Comparison of ENCODE assay signal across 8 cellular contexts in the genomic region with DNA sequence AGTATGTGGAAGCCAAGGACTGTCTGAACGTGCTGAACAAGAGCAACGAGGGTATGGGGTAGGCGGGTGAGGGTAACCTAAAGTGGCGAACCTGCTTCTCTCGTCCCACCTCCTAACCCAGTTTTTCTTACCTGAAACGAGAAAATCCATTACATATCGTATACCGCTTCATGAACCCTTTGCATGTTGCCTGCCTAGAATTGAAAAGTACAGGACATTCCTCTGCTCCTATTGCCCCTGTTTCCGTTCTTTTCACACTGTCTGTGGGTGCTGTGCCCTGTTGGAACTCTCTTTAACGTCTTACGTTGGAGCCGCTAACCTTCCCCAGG. TPM values are rescaled to one million over a fixed set of nuclear protein-coding genes. Genes with fewer than 3 reads are reported as not detected.
DNase-seq lines count a peak whose midpoint lies in the region; ATAC-seq and TF ChIP-seq lines count a peak whose summit lies in the region.

No MANE protein-coding gene starts in this region.

- H3K36me3 ChIP-seq in brain microvascular endothelial cell (replicated peaks) (peaks cover 3% of the 10 kb centered on the region), lung (ENCODE audit: control insufficient read depth in 2 of 2, insufficient read depth in 2 of 2, low read length in 2 of 2) (peaks cover 2 to 3% of the 10 kb centered on the region in 2 donors), upper lobe of left lung (peaks cover 0 to 14% (median 7%) of the 10 kb centered on the region in 4 donors)

- H3K4me3 ChIP-seq in brain microvascular endothelial cell (ENCODE audit: low read depth, low read length) (peak overlapping the region; percentile 95), lung (peak overlapping the region; percentile 65), upper lobe of left lung (peak overlapping the region; percentile 48 to 84 (median 72))

- peaks cover 21% of the 10 kb centered on the region for H3K36me3 Mint-ChIP-seq in activated T-cell treated with anti-CD3 and anti-CD28 coated beads, Interleukin-2, amount 50 U/mL, for 4 hours (ENCODE audit: insufficient read depth)

- H3K27me3 Mint-ChIP-seq in activated T-cell treated with anti-CD3 and anti-CD28 coated beads, Interleukin-2, amount 50 U/mL, for 4 hours (ENCODE audit: low read depth) = no peaks in the 10 kb centered on the region

- H3K27ac ChIP-seq in brain microvascular endothelial cell (peak overlapping the region; percentile 81), lung (ENCODE audit: low read depth in 1 of 2, low read length in 1 of 2) (peak overlapping the region; percentile 83 to 85), upper lobe of left lung (peak overlapping the region; percentile 81 to 97 (median 88))

- peaks cover 60% of the 10 kb centered on the region for H3K4me1 Mint-ChIP-seq in activated T-cell treated with anti-CD3 and anti-CD28 coated beads, Interleukin-2, amount 50 U/mL, for 4 hours (ENCODE audit: low read depth)

- no peaks in the 10 kb centered on the region for H3K9me3 Mint-ChIP-seq in activated T-cell treated with anti-CD3 and anti-CD28 coated beads, Interleukin-2, amount 50 U/mL, for 4 hours

- in situ Hi-C loops in brain microvascular endothelial cell (cut with HindIII; ENCODE audit: low pct_ligation_motif_present, low sequenced_read_pairs) = no loop called here

- WGBS in lung, 2 donors = 4 to 9% methylated on average over 12 of the region's 12 CpGs
- WGBS in upper lobe of left lung, 2 donors = 3 to 4% methylated on average over 12 of the region's 12 CpGs

- no peak for TF ChIP-seq CTCF in brain microvascular endothelial cell (IDR thresholded peaks at IDR 0.05; ENCODE audit: low read depth, low read length, missing control alignments)
- TF ChIP-seq CTCF in lung (IDR thresholded peaks at IDR 0.05; ENCODE audit: control extremely low read depth, extremely low read depth) = no peak
- TF ChIP-seq CTCF in upper lobe of left lung (IDR thresholded peaks at IDR 0.05) = no peak

- DNase-seq in activated T-cell treated with anti-CD3 and anti-CD28 coated beads, Interleukin-2, amount 50 U/mL, for 4 hours = no peak
- DNase-seq in activated T-cell treated with anti-CD3 and anti-CD28 coated beads, Interleukin-2, amount 50 U/mL, for 1 hour = no peak
- no peak for DNase-seq in brain microvascular endothelial cell
- DNase-seq in lung (ENCODE audit: low spot score) = no peak
- no peak for DNase-seq in upper lobe of left lung
- DNase-seq in SHP77 (lab: John Stamatoyannopoulos, UW) = no peak

- H3K9me3 ChIP-seq in lung (ENCODE audit: control insufficient read depth in 2 of 2, insufficient read depth in 1 of 2, low read length in 1 of 2) (no peaks in the 10 kb centered on the region), upper lobe of left lung (no peaks in the 10 kb centered on the region)

- H3K4me3 Mint-ChIP-seq in activated T-cell treated with anti-CD3 and anti-CD28 coated beads, Interleukin-2, amount 50 U/mL, for 4 hours = peak overlapping the region; percentile 98

- no peak for TF ChIP-seq POLR2A in upper lobe of left lung (IDR thresholded peaks at IDR 0.05)

- no peak for ATAC-seq in activated T-cell treated with anti-CD3 and anti-CD28 coated beads, Interleukin-2, amount 50 U/mL, for 4 hours
- ATAC-seq in lung (ENCODE audit: insufficient read depth, low FRiP score) (no peak), upper lobe of left lung (ENCODE audit: low FRiP score in 2 of 2) (no peak), GM19397 (IDR thresholded peaks at IDR 0.05; ENCODE audit: unreplicated experiment) (no peak), GM21529 (IDR thresholded peaks at IDR 0.05; ENCODE audit: unreplicated experiment) (no peak)

- no peak for TF ChIP-seq EP300 in upper lobe of left lung (IDR thresholded peaks at IDR 0.05)

- H3K27me3 ChIP-seq in brain microvascular endothelial cell (replicated peaks) (no peaks in the 10 kb centered on the region), lung (ENCODE audit: control insufficient read depth, insufficient read depth) (no peaks in the 10 kb centered on the region), upper lobe of left lung (no peaks in the 10 kb centered on the region)

- peaks cover 5 to 10% of the 10 kb centered on the region in 2 donors for H3K4me1 ChIP-seq in lung (ENCODE audit: control insufficient read depth in 2 of 2, insufficient read depth in 2 of 2, low read length in 2 of 2)
- peaks cover 44 to 51% (median 45%) of the 10 kb centered on the region in 4 donors for H3K4me1 ChIP-seq in upper lobe of left lung

RNA-seq across cellular contexts. Expression of a gene that starts 0.5 kb away (rescaled TPM):
- total RNA-seq in activated T-cell treated with anti-CD3 and anti-CD28 coated beads, Interleukin-2, amount 50 U/mL, for 4 hours = 100 to 1,000 TPM; 393 to 403 (median 400) TPM
- total RNA-seq in lung = 100 to 1,000 TPM; 351 to 361 TPM
- 1,000 to 10,000 TPM in 1 of 2 donors, 100 to 1,000 TPM in 1; 649 to 1,722 TPM for polyA plus RNA-seq in lung
- total RNA-seq in upper lobe of left lung = 100 to 1,000 TPM; 374 to 580 (median 445) TPM

RNA-seq across cellular contexts. Expression of a gene that starts 3.6 kb away (rescaled TPM):
- total RNA-seq in activated T-cell treated with anti-CD3 and anti-CD28 coated beads, Interleukin-2, amount 50 U/mL, for 4 hours = 100 to 1,000 TPM; 121 to 149 (median 128) TPM
- 10 to 100 TPM; 22.1 to 63.5 TPM for total RNA-seq in lung
- polyA plus RNA-seq in lung = 10 to 100 TPM; 56.1 to 88.9 TPM
- total RNA-seq in upper lobe of left lung = 10 to 100 TPM; 29.1 to 50.7 (median 34.8) TPM

RNA-seq across cellular contexts. Expression of a gene that starts 25.6 kb away (rescaled TPM):
- total RNA-seq in activated T-cell treated with anti-CD3 and anti-CD28 coated beads, Interleukin-2, amount 50 U/mL, for 4 hours = 10 to 100 TPM; 84.6 to 95.9 (median 91.2) TPM
- 10 to 100 TPM; 51.4 to 51.7 TPM for total RNA-seq in lung
- polyA plus RNA-seq in lung = 10 to 100 TPM; 29.7 to 37.0 TPM
- 100 to 1,000 TPM in 1 of 6 donors, 10 to 100 TPM in 5; 27.2 to 138 (median 40.4) TPM for total RNA-seq in upper lobe of left lung

RNA-seq across cellular contexts. Expression of a gene that starts 27.8 kb away (rescaled TPM):
- 10 to 100 TPM; 19.9 to 21.9 (median 20.0) TPM for total RNA-seq in activated T-cell treated with anti-CD3 and anti-CD28 coated beads, Interleukin-2, amount 50 U/mL, for 4 hours
- 1 to 10 TPM; 2.0 to 6.7 TPM for total RNA-seq in lung
- under 1 TPM; 0.77 to 0.97 TPM for polyA plus RNA-seq in lung
- total RNA-seq in upper lobe of left lung = 1 to 10 TPM; 1.5 to 5.3 (median 2.1) TPM

RNA-seq across cellular contexts. Expression of a gene that starts 40.3 kb away (rescaled TPM):
- not detected for total RNA-seq in activated T-cell treated with anti-CD3 and anti-CD28 coated beads, Interleukin-2, amount 50 U/mL, for 4 hours
- not detected for total RNA-seq in lung
- polyA plus RNA-seq in lung = not detected
- total RNA-seq in upper lobe of left lung = not detected
